2 cellular contexts compared by ENCODE assay signal in genomic region chr9:115058175-115058574, GRCh38.
A peak's percentile ranks its signal among the peaks of the same experiment; 100 is the strongest.
TF ChIP-seq lines count a peak whose summit lies in the region.

No MANE protein-coding gene starts in this region.

TF ChIP-seq in SK-N-SH, 30 proteins besides CTCF, POLR2A, EP300 and RAD21 (continued from another document):
- TF ChIP-seq, protein P1, sequence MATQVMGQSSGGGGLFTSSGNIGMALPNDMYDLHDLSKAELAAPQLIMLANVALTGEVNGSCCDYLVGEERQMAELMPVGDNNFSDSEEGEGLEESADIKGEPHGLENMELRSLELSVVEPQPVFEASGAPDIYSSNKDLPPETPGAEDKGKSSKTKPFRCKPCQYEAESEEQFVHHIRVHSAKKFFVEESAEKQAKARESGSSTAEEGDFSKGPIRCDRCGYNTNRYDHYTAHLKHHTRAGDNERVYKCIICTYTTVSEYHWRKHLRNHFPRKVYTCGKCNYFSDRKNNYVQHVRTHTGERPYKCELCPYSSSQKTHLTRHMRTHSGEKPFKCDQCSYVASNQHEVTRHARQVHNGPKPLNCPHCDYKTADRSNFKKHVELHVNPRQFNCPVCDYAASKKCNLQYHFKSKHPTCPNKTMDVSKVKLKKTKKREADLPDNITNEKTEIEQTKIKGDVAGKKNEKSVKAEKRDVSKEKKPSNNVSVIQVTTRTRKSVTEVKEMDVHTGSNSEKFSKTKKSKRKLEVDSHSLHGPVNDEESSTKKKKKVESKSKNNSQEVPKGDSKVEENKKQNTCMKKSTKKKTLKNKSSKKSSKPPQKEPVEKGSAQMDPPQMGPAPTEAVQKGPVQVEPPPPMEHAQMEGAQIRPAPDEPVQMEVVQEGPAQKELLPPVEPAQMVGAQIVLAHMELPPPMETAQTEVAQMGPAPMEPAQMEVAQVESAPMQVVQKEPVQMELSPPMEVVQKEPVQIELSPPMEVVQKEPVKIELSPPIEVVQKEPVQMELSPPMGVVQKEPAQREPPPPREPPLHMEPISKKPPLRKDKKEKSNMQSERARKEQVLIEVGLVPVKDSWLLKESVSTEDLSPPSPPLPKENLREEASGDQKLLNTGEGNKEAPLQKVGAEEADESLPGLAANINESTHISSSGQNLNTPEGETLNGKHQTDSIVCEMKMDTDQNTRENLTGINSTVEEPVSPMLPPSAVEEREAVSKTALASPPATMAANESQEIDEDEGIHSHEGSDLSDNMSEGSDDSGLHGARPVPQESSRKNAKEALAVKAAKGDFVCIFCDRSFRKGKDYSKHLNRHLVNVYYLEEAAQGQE (IDR thresholded peaks at IDR 0.05; ENCODE audit: low read depth, low read length) = no peak
- TF ChIP-seq FOXM1 (IDR thresholded peaks at IDR 0.05; ENCODE audit: low read depth) (no peak), NFIC (IDR thresholded peaks at IDR 0.05; ENCODE audit: borderline replicate concordance) (peak; percentile 51; the same call in 1 of the 2 replicates), SIN3A (IDR thresholded peaks at IDR 0.05; ENCODE audit: borderline replicate concordance, low read depth, low read length) (no peak), GABPA (IDR thresholded peaks at IDR 0.05; ENCODE audit: low read depth) (no peak), EZH2phosphoT487 (IDR thresholded peaks at IDR 0.05; ENCODE audit: borderline replicate concordance, low read depth) (no peak), POLR2AphosphoS5 (IDR thresholded peaks at IDR 0.05; ENCODE audit: low read depth, low read length) (no peak), GATA2 (CRISPR knock-in tag; IDR thresholded peaks at IDR 0.05) (no peak), PBX3 (IDR thresholded peaks at IDR 0.05) (peak; percentile 65), CHD2 (IDR thresholded peaks at IDR 0.05; ENCODE audit: low read length, partially characterized antibody) (no peak), TAF1 (IDR thresholded peaks at IDR 0.05; ENCODE audit: borderline replicate concordance, low read depth, low read length) (no peak), FOXJ3 (CRISPR knock-in tag; IDR thresholded peaks at IDR 0.05) (no peak), ZBTB33 (IDR thresholded peaks at IDR 0.05; ENCODE audit: borderline replicate concordance, low read depth) (no peak), FOSL2 (IDR thresholded peaks at IDR 0.05; ENCODE audit: borderline replicate concordance, low read depth) (0 out of 2 replicates have a peak, but pooled peaks have one; percentile 4), RCOR1 (IDR thresholded peaks at IDR 0.05; ENCODE audit: low read length) (no peak), MXI1 (IDR thresholded peaks at IDR 0.05; ENCODE audit: low read depth, low read length) (no peak), MEF2A (IDR thresholded peaks at IDR 0.05; ENCODE audit: borderline replicate concordance, low read depth) (no peak), MAX (IDR thresholded peaks at IDR 0.05; ENCODE audit: low read depth) (no peak), RXRA (IDR thresholded peaks at IDR 0.05; ENCODE audit: borderline replicate concordance, low read depth) (no peak; the same call in 1 of the 2 replicates), YY1 (IDR thresholded peaks at IDR 0.05; ENCODE audit: low read depth) (no peak), ELF1 (IDR thresholded peaks at IDR 0.05) (no peak), JUND (IDR thresholded peaks at IDR 0.05) (peak; percentile 58), SMC3 (IDR thresholded peaks at IDR 0.05; ENCODE audit: low read depth, low read length) (no peak), TEAD4 (IDR thresholded peaks at IDR 0.05; ENCODE audit: borderline replicate concordance, insufficient read depth) (peak; percentile 50; the same call in 1 of the 2 replicates), TCF12 (IDR thresholded peaks at IDR 0.05) (peak; percentile 56), NRF1 (IDR thresholded peaks at IDR 0.05; ENCODE audit: low read depth, low read length) (no peak)
- TF ChIP-seq, protein P2, sequence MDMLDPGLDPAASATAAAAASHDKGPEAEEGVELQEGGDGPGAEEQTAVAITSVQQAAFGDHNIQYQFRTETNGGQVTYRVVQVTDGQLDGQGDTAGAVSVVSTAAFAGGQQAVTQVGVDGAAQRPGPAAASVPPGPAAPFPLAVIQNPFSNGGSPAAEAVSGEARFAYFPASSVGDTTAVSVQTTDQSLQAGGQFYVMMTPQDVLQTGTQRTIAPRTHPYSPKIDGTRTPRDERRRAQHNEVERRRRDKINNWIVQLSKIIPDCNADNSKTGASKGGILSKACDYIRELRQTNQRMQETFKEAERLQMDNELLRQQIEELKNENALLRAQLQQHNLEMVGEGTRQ (IDR thresholded peaks at IDR 0.05; ENCODE audit: borderline replicate concordance, low read depth, low read length) = no peak

TF ChIP-seq in SK-N-SH treated with all-trans-retinoic acid at 6 μM for 48 hours, 23 proteins besides CTCF, POLR2A, EP300 and RAD21 (continued from another document):
- TF ChIP-seq BACH2 (CRISPR knock-in tag; IDR thresholded peaks at IDR 0.05; ENCODE audit: borderline replicate concordance) = no peak
- no peak for TF ChIP-seq CSDC2 (CRISPR knock-in tag; IDR thresholded peaks at IDR 0.05)
- TF ChIP-seq ZNF565 (CRISPR knock-in tag; conservative IDR thresholded peaks at IDR 0.05; ENCODE audit: low read depth) = no peak
- TF ChIP-seq ZFP30 (CRISPR knock-in tag; IDR thresholded peaks at IDR 0.05) = no peak
